ENCODE assay signal across 7 cellular contexts in the genomic region with DNA sequence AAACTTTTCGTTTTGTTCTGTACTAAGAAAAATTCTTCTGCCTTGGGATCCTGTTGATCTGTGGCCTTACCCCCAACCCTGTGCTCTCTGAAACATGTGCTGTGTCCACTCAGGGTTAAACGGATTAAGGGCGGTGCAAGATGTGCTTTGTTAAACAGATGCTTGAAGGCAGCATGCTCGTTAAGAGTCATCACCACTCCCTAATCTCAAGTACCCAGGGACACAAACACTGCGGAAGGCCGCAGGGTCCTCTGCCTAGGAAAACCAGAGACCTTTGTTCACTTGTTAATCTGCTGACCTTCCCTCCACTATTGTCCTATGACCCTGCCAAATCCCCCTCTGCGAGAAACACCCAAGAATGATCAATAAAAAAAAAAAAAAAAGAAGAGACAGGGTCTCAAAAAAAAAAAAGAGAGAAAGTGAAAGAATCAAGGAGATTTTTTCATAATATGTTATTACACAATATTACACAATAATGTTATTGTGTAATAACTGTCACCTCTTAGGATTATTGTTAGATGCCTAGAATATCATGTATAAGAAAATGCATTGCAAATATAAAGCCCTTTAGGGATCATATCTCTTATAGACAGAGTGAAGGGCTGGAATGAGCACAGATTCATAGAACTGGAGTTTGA. TPM values are rescaled to one million over a fixed set of nuclear protein-coding genes. Genes with fewer than 3 reads are reported as not detected.
DNase-seq lines count a peak whose midpoint lies in the region; ATAC-seq, FAIRE-seq and TF ChIP-seq lines count a peak whose summit lies in the region.
"Not testable (repeated sequence)": the region's sequence is repeated elsewhere in the genome, so short reads cannot be mapped to it uniquely, and the experiment has no call there.

No MANE protein-coding gene starts in this region.

- not testable (repeated sequence) for H3K27me3 ChIP-seq in HCT116 (ENCODE audit: insufficient read depth, low read length); bronchial epithelial cell (ENCODE audit: control insufficient read depth, insufficient read depth, low read length); heart right ventricle; left lung; neuronal stem cell (ENCODE audit: control insufficient read depth in 3 of 3, insufficient read depth in 3 of 3, low read depth in 1 of 3, low read length in 3 of 3)

- not testable (repeated sequence) for H3K9me2 ChIP-seq in HCT116 (ENCODE audit: insufficient read depth)

- H2BK12ac ChIP-seq in neuronal stem cell (ENCODE audit: low read length): not testable (repeated sequence)

- CTCF ChIA-PET in HCT116 (lab: Charles Lee): interaction anchor here (0.7 to 1.7 kb wide), 7 partner anchors 9 to 580 kb away, joined by 3 to 12 read pairs (median 4); no protein-coding TSS in a partner anchor

- H3K4me1 ChIP-seq in HCT116 (ENCODE audit: control insufficient read depth in 1 of 2, insufficient read depth in 2 of 2, low read length in 2 of 2); left lung; neuronal stem cell (ENCODE audit: control insufficient read depth in 2 of 2, insufficient read depth in 1 of 2, low read depth in 1 of 2, low read length in 2 of 2): not testable (repeated sequence)
- H3K4me1 ChIP-seq in heart right ventricle: peaks cover 3 to 58% (median 30%) of the 10 kb centered on the region in 9 donors

- not testable (repeated sequence) for H3K18ac ChIP-seq in neuronal stem cell (ENCODE audit: low read length)

- peak overlapping the region; percentile 65 for H2AFZ ChIP-seq in HCT116 (ENCODE audit: low read depth, low read length, poor library complexity, severe bottlenecking)
- not testable (repeated sequence) for H2AFZ ChIP-seq in neuronal stem cell (ENCODE audit: low read length)

- ATAC-seq in HCT116, T-helper 17 cell, heart right ventricle: not testable (repeated sequence)
- peak; percentile 57 for ATAC-seq in left lung

- H4K8ac ChIP-seq in neuronal stem cell (ENCODE audit: low read depth, low read length): not testable (repeated sequence)

- H3K79me1 ChIP-seq in neuronal stem cell (ENCODE audit: low read depth, low read length): not testable (repeated sequence)

- H3K4me3 Mint-ChIP-seq in T-helper 17 cell: not testable (repeated sequence)

- not testable (repeated sequence) for TF ChIP-seq POLR2A in HCT116 (IDR thresholded peaks at IDR 0.05; ENCODE audit: borderline replicate concordance, extremely low read depth, insufficient read depth, insufficient read length)

- 75 to 79% methylated on average over 1 of the region's 7 CpGs for WGBS in heart right ventricle, 2 donors
- WGBS in neuronal stem cell (ENCODE audit: extremely low coverage in 2 of 2, insufficient read length in 2 of 2, insufficient replicate concordance in 1 of 2), 2 donors: no CpG with 5 or more reads among the region's 7 CpGs

- BruUV-seq in HCT116 (replicated peaks; lab: Mats Ljungman, UMichigan): not testable (repeated sequence)

- not testable (repeated sequence) for FAIRE-seq in bronchial epithelial cell (lab: Jason Lieb, UNC)

- not testable (repeated sequence) for H3K4ac ChIP-seq in neuronal stem cell (ENCODE audit: low read length)

- peak overlapping the region; percentile 66 for H3K27ac Mint-ChIP-seq in T-helper 17 cell

- POLR2A ChIA-PET in HCT116 (lab: Charles Lee): not testable (repeated sequence)

- H3K23ac ChIP-seq in neuronal stem cell (ENCODE audit: low read depth, low read length, poor library complexity): not testable (repeated sequence)

- RAD21 ChIA-PET in HCT116 (lab: Charles Lee; ENCODE audit: low non-redundant PET in 1 of 2, low total read pairs in 2 of 2, uncharacterized antibody in 2 of 2, unreplicated experiment in 2 of 2): not testable (repeated sequence)

- not testable (repeated sequence) for H3K4me1 Mint-ChIP-seq in T-helper 17 cell

- not testable (repeated sequence) for H3K36me3 Mint-ChIP-seq in T-helper 17 cell (ENCODE audit: low read depth)

- H3K14ac ChIP-seq in neuronal stem cell (ENCODE audit: low read length): not testable (repeated sequence)

- not testable (repeated sequence) for H4K20me1 ChIP-seq in HCT116 (ENCODE audit: insufficient read depth)

- not testable (repeated sequence) for DNase-seq in HCT116 (ENCODE audit: low read depth, low spot score); T-helper 17 cell; heart right ventricle; left lung; neuronal stem cell (ENCODE audit: low spot score)
- DNase-seq in MV-4-11 (lab: John Stamatoyannopoulos, UW) (peak; percentile 87), bronchial epithelial cell (ENCODE audit: low read depth) (peak; percentile 50)

- H3K4me2 ChIP-seq in HCT116 (ENCODE audit: low read length); neuronal stem cell (ENCODE audit: insufficient read depth, low read length, poor library complexity, severe bottlenecking): not testable (repeated sequence)

- not testable (repeated sequence) for H3K36me3 ChIP-seq in HCT116 (ENCODE audit: control insufficient read depth in 1 of 2, insufficient read depth in 2 of 2, low read length in 2 of 2); bronchial epithelial cell (ENCODE audit: control insufficient read depth, insufficient read depth, low read length); heart right ventricle; left lung; neuronal stem cell (replicated peaks in 1 of 2; ENCODE audit: control insufficient read depth in 2 of 2, insufficient read depth in 2 of 2, low read length in 2 of 2)

- not testable (repeated sequence) for H2BK15ac ChIP-seq in neuronal stem cell (ENCODE audit: low read length)

- H3K9ac ChIP-seq in HCT116 (ENCODE audit: low read length); neuronal stem cell (ENCODE audit: low read depth, low read length, poor library complexity): not testable (repeated sequence)

- H3K79me2 ChIP-seq in HCT116 (ENCODE audit: insufficient read depth, low read length): not testable (repeated sequence)

- intact Hi-C loops in HCT116 (cut with micrococcal nuclease); left lung (cut with DNase I): not testable (repeated sequence)
- intact Hi-C loops in heart right ventricle (cut with DNase I): loop anchor here in 1 of 10 donors (10.0 kb wide), 1 partner anchor 156 kb away; no protein-coding TSS in a partner anchor

- not testable (repeated sequence) for H3K9me3 ChIP-seq in HCT116 (ENCODE audit: control insufficient read depth in 1 of 2, insufficient read depth in 1 of 2, low read depth in 1 of 2, low read length in 2 of 2); T-helper 17 cell (ENCODE audit: control insufficient read depth, low read length, poor library complexity, severe bottlenecking); heart right ventricle; left lung; neuronal stem cell (replicated peaks in 1 of 2; ENCODE audit: control insufficient read depth in 2 of 2, insufficient read depth in 1 of 2, low read depth in 1 of 2, low read length in 2 of 2)

- not testable (repeated sequence) for H3K4me3 ChIP-seq in HCT116 (replicated peaks in 1 of 2; ENCODE audit: low read depth in 1 of 2, low read length in 2 of 2); bronchial epithelial cell (ENCODE audit: low read depth, low read length); heart right ventricle; left lung; neuronal stem cell (ENCODE audit: low read length in 2 of 2)

- TF ChIP-seq CTCF in HCT116 (IDR thresholded peaks at IDR 0.05 in 2 of 3, conservative IDR thresholded peaks at IDR 0.05 in 1 of 3; ENCODE audit: borderline replicate concordance in 1 of 3, insufficient read depth in 1 of 3, low read depth in 2 of 3, low read length in 2 of 3); bronchial epithelial cell (IDR thresholded peaks at IDR 0.05; ENCODE audit: insufficient read depth, low read length, severe bottlenecking); heart right ventricle (IDR thresholded peaks at IDR 0.05); left lung (IDR thresholded peaks at IDR 0.05): not testable (repeated sequence)

- not testable (repeated sequence) for H4K91ac ChIP-seq in neuronal stem cell (ENCODE audit: low read depth, low read length, poor library complexity)

- not testable (repeated sequence) for H2AK5ac ChIP-seq in neuronal stem cell (ENCODE audit: low read depth, low read length)

- H3K27ac ChIP-seq in HCT116 (ENCODE audit: low read depth, low read length): not testable (repeated sequence)
- H3K27ac ChIP-seq in heart right ventricle (peak overlapping the region in 7 of 10 donors; percentile 6 to 47 (median 34)), left lung (peak overlapping the region in 1 of 2 donors; percentile 35), neuronal stem cell (replicated peaks; ENCODE audit: low read length) (peak overlapping the region; percentile 23)

- not testable (repeated sequence) for H3K27me3 Mint-ChIP-seq in T-helper 17 cell

- not testable (repeated sequence) for H2BK120ac ChIP-seq in neuronal stem cell (ENCODE audit: low read depth, low read length)

- not testable (repeated sequence) for H2BK5ac ChIP-seq in neuronal stem cell (ENCODE audit: low read length)

- not testable (repeated sequence) for TF ChIP-seq RAD21 in HCT116 (IDR thresholded peaks at IDR 0.05; ENCODE audit: low read depth)

TF ChIP-seq in HCT116, 20 proteins besides CTCF, POLR2A, EP300 and RAD21:
- TF ChIP-seq CEBPB (IDR thresholded peaks at IDR 0.05; ENCODE audit: low read depth): 0 out of 2 replicates have a peak, but pooled peaks have one; percentile 32

RNA-seq across cellular contexts. Expression of gene FRY, which starts 30.7 kb away (rescaled TPM):
- total RNA-seq in HCT116 (2021; ENCODE audit: unreplicated experiment) (1.4 TPM), T-helper 17 cell (10 to 100 TPM; 46.3 to 68.8 TPM), bronchial epithelial cell (0.79 and 5.8 TPM in 2 replicates), heart right ventricle (100 to 1,000 TPM; 111 to 268 (median 241) TPM), left lung (10 to 100 TPM; 49.2 to 51.8 TPM)
- polyA plus RNA-seq in HCT116 (2012): 0.31 and 0.57 TPM in 2 replicates
- polyA plus RNA-seq in heart right ventricle: 10 to 100 TPM; 24.9 to 31.3 TPM
- 2.1 TPM for polyA plus RNA-seq in neuronal stem cell (2013, experiment 1 of 2)
- 2.2 TPM for polyA plus RNA-seq in neuronal stem cell (2013, experiment 2 of 2)
